ENCODE assay signal across 8 cellular contexts in the genomic region with DNA sequence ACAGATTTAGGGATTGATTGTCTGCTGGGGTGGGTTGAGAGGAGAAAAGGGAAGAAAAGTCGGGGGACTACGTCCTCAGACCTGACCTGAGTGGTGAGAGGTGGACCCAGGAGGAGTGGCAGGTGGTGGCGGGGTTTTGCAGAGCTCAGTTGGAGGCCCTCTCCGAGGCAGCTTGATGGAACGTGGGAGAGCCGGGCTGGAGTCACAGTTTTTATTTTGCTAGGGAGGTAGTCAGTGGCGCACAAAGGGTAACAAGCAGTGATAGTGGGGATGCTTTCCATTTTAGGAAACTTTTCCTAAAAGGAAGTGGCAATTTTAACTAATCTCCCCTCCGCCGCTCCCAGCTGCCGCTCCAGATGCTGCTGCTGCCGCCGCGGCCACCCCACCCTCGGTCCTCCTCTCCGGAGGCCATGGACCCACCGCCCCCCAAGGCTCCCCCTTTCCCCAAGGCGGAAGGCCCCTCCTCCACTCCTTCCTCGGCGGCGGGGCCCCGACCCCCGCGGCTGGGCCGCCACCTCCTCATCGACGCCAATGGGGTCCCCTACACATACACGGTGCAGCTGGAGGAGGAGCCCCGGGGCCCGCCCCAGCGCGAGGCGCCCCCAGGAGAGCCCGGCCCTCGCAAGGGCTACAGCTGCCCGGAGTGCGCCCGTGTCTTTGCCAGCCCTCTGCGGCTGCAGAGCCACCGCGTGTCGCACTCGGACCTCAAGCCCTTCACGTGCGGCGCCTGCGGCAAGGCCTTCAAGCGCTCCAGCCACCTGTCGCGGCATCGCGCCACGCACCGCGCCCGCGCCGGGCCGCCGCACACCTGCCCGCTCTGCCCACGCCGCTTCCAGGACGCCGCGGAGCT. TPM values are rescaled to one million over a fixed set of nuclear protein-coding genes. Genes with fewer than 3 reads are reported as not detected.
DNase-seq lines count a peak whose midpoint lies in the region; ATAC-seq and TF ChIP-seq lines count a peak whose summit lies in the region.

No MANE protein-coding gene starts in this region.

- ATAC-seq in GM21381 (IDR thresholded peaks at IDR 0.05; ENCODE audit: unreplicated experiment): no peak

- in situ Hi-C loops in astrocyte of the spinal cord (cut with HindIII; ENCODE audit: low sequenced_read_pairs): no loop called here

- H3K27me3 ChIP-seq in stomach: peaks cover 0 to 6% (median 0%) of the 10 kb centered on the region in 3 donors

- peak overlapping the region; percentile 84 for H3K4me3 ChIP-seq in astrocyte of the spinal cord (ENCODE audit: low read depth, low read length)
- H3K4me3 ChIP-seq in stomach: peak overlapping the region; percentile 74 to 98 (median 97)

- TF ChIP-seq CTCF in astrocyte of the spinal cord (IDR thresholded peaks at IDR 0.05; ENCODE audit: low read depth, low read length) (no peak), stomach (IDR thresholded peaks at IDR 0.05) (no peak)

- WGBS in stomach, 5 donors: 1 to 2% (median 1%) methylated on average over 10 to 65 of the region's 65 CpGs

- TF ChIP-seq EP300 in stomach (IDR thresholded peaks at IDR 0.05): no peak

- H3K9me3 ChIP-seq in stomach: no peaks in the 10 kb centered on the region

- TF ChIP-seq POLR2A in stomach (IDR thresholded peaks at IDR 0.05): no peak

- peaks cover 11 to 24% (median 18%) of the 10 kb centered on the region in 4 donors for H3K36me3 ChIP-seq in stomach

- DNase-seq in NCI-H2171 treated with DMSO at 0.1 percent for 48 hours (lab: John Stamatoyannopoulos, UW): peak; percentile 53
- no peak for DNase-seq in NCI-H2171 (lab: John Stamatoyannopoulos, UW)
- DNase-seq in NCI-H2227 (lab: John Stamatoyannopoulos, UW; ENCODE audit: unreplicated experiment): peak; percentile 69
- no peak for DNase-seq in astrocyte of the spinal cord (ENCODE audit: low read depth, low spot score)
- DNase-seq in left kidney (ENCODE audit: low read depth, low spot score): peak; percentile 36
- peak; percentile 39 for DNase-seq in stomach
- DNase-seq in posterior vena cava (ENCODE audit: low spot score): no peak

- intact Hi-C loops in stomach (cut with DNase I; ENCODE audit: low total_unique reads): no loop called here
- intact Hi-C loops in posterior vena cava (cut with DNase I): no loop called here

- peaks cover 43 to 84% (median 80%) of the 10 kb centered on the region in 4 donors for H3K4me1 ChIP-seq in stomach

- peak overlapping the region; percentile 91 to 97 (median 95) for H3K27ac ChIP-seq in stomach

RNA-seq across cellular contexts. Expression of a gene that starts 1.1 kb away (rescaled TPM):
- total RNA-seq in stomach (10 to 100 TPM in 1 of 5 donors, 1 to 10 TPM in 4; 2.2 to 14.5 (median 5.3) TPM), posterior vena cava (10 to 100 TPM in 1 of 2 donors, 1 to 10 TPM in 1; 8.0 to 12.0 TPM)
- 10 to 100 TPM; 14.9 to 27.8 (median 21.2) TPM for polyA plus RNA-seq in stomach

RNA-seq across cellular contexts. Expression of a gene that starts 1.6 kb away (rescaled TPM):
- total RNA-seq in stomach (10 to 100 TPM in 4 of 5 donors, not detected in 1; 10.6 to 55.0 (median 16.6) TPM), posterior vena cava (10 to 100 TPM; 32.0 to 36.7 TPM)
- polyA plus RNA-seq in stomach: 10 to 100 TPM; 18.6 to 26.9 (median 21.5) TPM

RNA-seq across cellular contexts. Expression of a gene that starts 5.6 kb away (rescaled TPM):
- total RNA-seq in stomach (10 to 100 TPM in 3 of 5 donors, 1 to 10 TPM in 2; 3.5 to 25.5 (median 13.4) TPM), posterior vena cava (10 to 100 TPM in 1 of 2 donors, 1 to 10 TPM in 1; 8.6 to 13.6 TPM)
- polyA plus RNA-seq in stomach: 10 to 100 TPM; 12.0 to 19.4 (median 14.1) TPM

RNA-seq across cellular contexts. Expression of a gene that starts 12.5 kb away (rescaled TPM):
- 100 to 1,000 TPM in 4 of 5 donors, 10 to 100 TPM in 1; 70.5 to 463 (median 183) TPM for total RNA-seq in stomach
- polyA plus RNA-seq in stomach: 10 to 100 TPM; 53.2 to 91.4 (median 62.2) TPM
- total RNA-seq in posterior vena cava: 10 to 100 TPM; 89.3 to 91.7 TPM

RNA-seq across cellular contexts. Expression of a gene that starts 18.0 kb away (rescaled TPM):
- total RNA-seq in stomach (10 to 100 TPM in 1 of 5 donors, 1 to 10 TPM in 3, not detected in 1; 1.8 to 15.1 (median 4.6) TPM), posterior vena cava (1 to 10 TPM; 3.6 to 4.3 TPM)
- 1 to 10 TPM; 4.2 to 6.0 (median 5.9) TPM for polyA plus RNA-seq in stomach

Comparison
In these comparisons a context has a peak if more than half of its experiments do, and no peak if none do; other contexts are left out.
1. DNase-seq: peak in NCI-H2171 treated with DMSO at 0.1 percent for 48 hours (single experiment), NCI-H2227 (single experiment), left kidney (single experiment) and stomach (single experiment); none in NCI-H2171 (single experiment), astrocyte of the spinal cord (single experiment) and posterior vena cava (single experiment).